Comparison of ENCODE assay signal across 32 cellular contexts in the genomic region with DNA sequence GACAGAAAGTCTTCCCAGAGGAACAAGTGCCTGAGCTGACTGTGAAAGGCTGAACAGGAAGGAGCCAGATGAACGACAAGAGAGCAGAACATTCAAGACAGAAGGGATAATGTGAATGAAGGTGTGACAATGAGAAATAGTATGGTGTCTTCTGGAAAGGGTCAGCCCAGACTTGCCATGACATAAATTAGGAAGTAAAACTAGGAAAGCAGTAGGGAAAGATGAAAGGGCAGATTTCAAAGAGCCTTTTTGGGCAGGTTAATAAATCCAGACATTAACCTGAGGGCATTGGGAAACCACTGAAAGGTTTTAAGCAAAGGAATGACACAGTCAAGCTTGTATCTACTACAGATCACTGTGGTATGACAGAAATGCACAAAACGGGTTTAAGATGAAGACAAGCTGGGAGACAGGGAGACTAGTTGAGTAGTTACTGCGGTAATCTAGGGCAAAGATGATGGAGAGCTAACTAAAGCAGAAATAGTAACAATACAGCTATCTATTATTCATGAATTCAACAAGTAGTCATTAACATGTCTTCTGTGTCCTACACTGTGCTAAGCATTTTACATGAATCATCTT.
DNase-seq lines count a peak whose midpoint lies in the region; ATAC-seq, FAIRE-seq and TF ChIP-seq lines count a peak whose summit lies in the region.
"Had no signal": no experiment of that assay in that cellular context is flagged by ENCODE, and none has a peak within 500 bp of the region (broad histone marks: within the 10 kb centered on the region; RNA-seq: fewer than 3 reads in every experiment).

No MANE protein-coding gene starts in this region.

- no peaks in the 10 kb centered on the region for H3K36me3 ChIP-seq in mammary epithelial cell (ENCODE audit: insufficient read depth, low read length)
- H3K36me3 ChIP-seq in breast epithelium = no peaks in the 10 kb centered on the region
- no peaks in the 10 kb centered on the region for H3K36me3 ChIP-seq in adipocyte (ENCODE audit: control insufficient read depth, insufficient read depth, low read length, severe bottlenecking)
- H3K36me3 ChIP-seq in smooth muscle cell (ENCODE audit: low read depth) = no peaks in the 10 kb centered on the region
- H3K36me3 ChIP-seq: heart left ventricle, left ventricle myocardium inferior, stomach, thyroid gland, WERI-Rb-1 had no signal

- no peak for TF ChIP-seq CTCF in mammary epithelial cell (conservative IDR thresholded peaks at IDR 0.05 in 1 of 2, IDR thresholded peaks at IDR 0.05 in 1 of 2; ENCODE audit: extremely low read depth in 1 of 2, insufficient read depth in 1 of 2, low read depth in 1 of 2, low read length in 2 of 2)
- TF ChIP-seq CTCF in breast epithelium (IDR thresholded peaks at IDR 0.05) = no peak
- TF ChIP-seq CTCF in smooth muscle cell (IDR thresholded peaks at IDR 0.05; ENCODE audit: borderline replicate concordance, insufficient read depth, poor library complexity, severe bottlenecking) = no peak

- no peaks in the 10 kb centered on the region for H3K27me3 Mint-ChIP-seq in activated CD4-positive, alpha-beta T cell treated with anti-CD3 and anti-CD28 coated beads, Interleukin-2, amount 10 ng/mL, durations not matched to agents 7 days and 5 days
- H3K27me3 Mint-ChIP-seq: activated CD4-positive, alpha-beta T cell treated with anti-CD3 and anti-CD28 coated beads, Interleukin-2, amount 10 ng/mL, durations not matched to agents 24 days and 14 days; B cell had no signal

- H3K4me2 ChIP-seq in mammary epithelial cell (ENCODE audit: insufficient read depth, low read depth, low read length) (no peak overlapping the region), smooth muscle cell (no peak overlapping the region)
- H3K4me2 ChIP-seq: KMS-11 had no signal

- POLR2A ChIA-PET in activated CD4-positive, alpha-beta T cell treated with anti-CD3 and anti-CD28 coated beads, Interleukin-2, amount 10 ng/mL, durations not matched to agents 7 days and 5 days (lab: Charles Lee) = no interaction called here

- no peaks in the 10 kb centered on the region for H3F3A ChIP-seq in smooth muscle cell (ENCODE audit: low read depth)

- no peaks in the 10 kb centered on the region for H3K9me3 ChIP-seq in mammary epithelial cell (replicated peaks; ENCODE audit: insufficient read depth, low read length)
- H3K9me3 ChIP-seq in breast epithelium = no peaks in the 10 kb centered on the region
- no peaks in the 10 kb centered on the region for H3K9me3 ChIP-seq in adipocyte (ENCODE audit: control insufficient read depth, low read length)
- no peaks in the 10 kb centered on the region for H3K9me3 ChIP-seq in smooth muscle cell (replicated peaks; ENCODE audit: low read depth)
- H3K9me3 ChIP-seq: body of pancreas, heart left ventricle, left ventricle myocardium inferior, stomach, thyroid gland had no signal

- FAIRE-seq in GM19239 (lab: Jason Lieb, UNC) = no peak
- FAIRE-seq: small intestine had no signal

- dilution Hi-C loops in mammary epithelial cell (cut with HindIII; ENCODE audit: low sequenced_read_pairs) = loop anchor here (5.0 kb wide), 2 partner anchors 52 to 68 kb away; no protein-coding TSS in a partner anchor

- no peak overlapping the region for H3K4me3 Mint-ChIP-seq in activated CD4-positive, alpha-beta T cell treated with anti-CD3 and anti-CD28 coated beads, Interleukin-2, amount 10 ng/mL, durations not matched to agents 7 days and 5 days
- H3K4me3 Mint-ChIP-seq: activated CD4-positive, alpha-beta T cell treated with anti-CD3 and anti-CD28 coated beads, Interleukin-2, amount 10 ng/mL, durations not matched to agents 24 days and 14 days; activated T-cell treated with anti-CD3 and anti-CD28 coated beads, Interleukin-2, amount 50 U/mL, for 24 hours; B cell; CD8-positive, alpha-beta T cell; natural killer cell had no signal

- H3K36me3 Mint-ChIP-seq in activated CD4-positive, alpha-beta T cell treated with anti-CD3 and anti-CD28 coated beads, Interleukin-2, amount 10 ng/mL, durations not matched to agents 7 days and 5 days (ENCODE audit: low read depth) = no peaks in the 10 kb centered on the region
- H3K36me3 Mint-ChIP-seq: CD8-positive, alpha-beta T cell; natural killer cell had no signal

- H3K9ac ChIP-seq in mammary epithelial cell (ENCODE audit: insufficient read depth, low read length) (no peak overlapping the region), adipocyte (ENCODE audit: low read length) (no peak overlapping the region), smooth muscle cell (ENCODE audit: low read depth) (no peak overlapping the region)
- H3K9ac ChIP-seq: KMS-11 had no signal

- intact Hi-C loops in mammary epithelial cell (cut with micrococcal nuclease) = no loop called here
- intact Hi-C loops in breast epithelium (cut with DNase I; ENCODE audit: low total_unique reads) = no loop called here
- intact Hi-C loops in Right ventricle myocardium inferior (cut with DNase I) = no loop called here

- H3K4me3 ChIP-seq in mammary epithelial cell (replicated peaks in 1 of 3; ENCODE audit: insufficient read depth in 1 of 3, low read depth in 2 of 3, low read length in 3 of 3) (no peak overlapping the region), breast epithelium (no peak overlapping the region), adipocyte (ENCODE audit: low read length) (no peak overlapping the region), smooth muscle cell (no peak overlapping the region)
- H3K4me3 ChIP-seq: body of pancreas, heart left ventricle, left ventricle myocardium inferior, stomach, thyroid gland had no signal

- peak; percentile 63 for DNase-seq in mammary epithelial cell
- DNase-seq in breast epithelium (ENCODE audit: low spot score in 2 of 2) = no peak
- DNase-seq in adipocyte (ENCODE audit: low read depth) = peak; percentile 23
- DNase-seq in islet precursor cell = peak; percentile 86
- no peak for DNase-seq in smooth muscle cell (lab: John Stamatoyannopoulos, UW; ENCODE audit: unreplicated experiment)
- no peak for DNase-seq in GM19239 (ENCODE audit: insufficient read length, low spot score)
- no peak for DNase-seq in Right ventricle myocardium inferior (ENCODE audit: missing footprints)
- no peak for DNase-seq in activated CD4-positive, alpha-beta T cell treated with anti-CD3 and anti-CD28 coated beads, Interleukin-2, amount 10 ng/mL, durations not matched to agents 7 days and 5 days
- DNase-seq: 8988T; activated CD4-positive, alpha-beta T cell treated with anti-CD3 and anti-CD28 coated beads, Interleukin-2, amount 10 ng/mL, durations not matched to agents 24 days and 14 days; activated gamma-delta T cell; activated T-cell treated with anti-CD3 and anti-CD28 coated beads, Interleukin-2, amount 50 U/mL, for 24 hours; body of pancreas; CD8-positive, alpha-beta T cell; DMS 273 treated with DMSO at 0.1 percent for 48 hours; HCEC 1CT; heart left ventricle; left ventricle myocardium inferior; natural killer cell; NCI-H1436 treated with DMSO at 0.1 percent for 48 hours; NCI-H2107; NCI-H446 treated with DMSO at 0.1 percent for 48 hours; retina; Right ventricle myocardium superior; small intestine; stimulated activated CD4-positive, alpha-beta T cell treated with anti-CD3 and anti-CD28 coated beads, Interleukin-2, amount 100 ng/mL, for 24 hours; stomach; T-helper 9 cell; thyroid gland; WERI-Rb-1 had no signal

- BruUV-seq in mammary epithelial cell (replicated peaks; lab: Mats Ljungman, UMichigan) = TSS peak; percentile 85

- H3K79me2 ChIP-seq in mammary epithelial cell (ENCODE audit: insufficient read depth, low read length) (no peaks in the 10 kb centered on the region), smooth muscle cell (ENCODE audit: low read depth) (no peaks in the 10 kb centered on the region)

- no peak for TF ChIP-seq POLR2A in breast epithelium (IDR thresholded peaks at IDR 0.05)

- no peak for ATAC-seq in Right ventricle myocardium inferior
- ATAC-seq: body of pancreas; CD8-positive, alpha-beta T cell; heart left ventricle; natural killer cell had no signal

- H4K20me1 ChIP-seq in mammary epithelial cell (ENCODE audit: insufficient read depth, low read length) (no peaks in the 10 kb centered on the region), smooth muscle cell (ENCODE audit: low read depth) (no peaks in the 10 kb centered on the region)

- no peaks in the 10 kb centered on the region for H3K9me3 Mint-ChIP-seq in activated CD4-positive, alpha-beta T cell treated with anti-CD3 and anti-CD28 coated beads, Interleukin-2, amount 10 ng/mL, durations not matched to agents 7 days and 5 days
- H3K9me3 Mint-ChIP-seq: activated CD4-positive, alpha-beta T cell treated with anti-CD3 and anti-CD28 coated beads, Interleukin-2, amount 10 ng/mL, durations not matched to agents 24 days and 14 days had no signal

- H3K27me3 ChIP-seq in mammary epithelial cell (ENCODE audit: insufficient read depth, low read length) = no peaks in the 10 kb centered on the region
- no peaks in the 10 kb centered on the region for H3K27me3 ChIP-seq in breast epithelium
- no peaks in the 10 kb centered on the region for H3K27me3 ChIP-seq in adipocyte (replicated peaks; ENCODE audit: control insufficient read depth, insufficient read depth, low read length)
- no peaks in the 10 kb centered on the region for H3K27me3 ChIP-seq in smooth muscle cell (ENCODE audit: low read depth)
- H3K27me3 ChIP-seq: body of pancreas, heart left ventricle, stomach, thyroid gland had no signal

- CTCF ChIA-PET in mammary epithelial cell (lab: Charles Lee; ENCODE audit: low non-redundant PET) = no interaction called here
- CTCF ChIA-PET in activated CD4-positive, alpha-beta T cell treated with anti-CD3 and anti-CD28 coated beads, Interleukin-2, amount 10 ng/mL, durations not matched to agents 7 days and 5 days (lab: Charles Lee) = no interaction called here

- H3K4me1 Mint-ChIP-seq in activated CD4-positive, alpha-beta T cell treated with anti-CD3 and anti-CD28 coated beads, Interleukin-2, amount 10 ng/mL, durations not matched to agents 7 days and 5 days = no peaks in the 10 kb centered on the region
- H3K4me1 Mint-ChIP-seq: activated CD4-positive, alpha-beta T cell treated with anti-CD3 and anti-CD28 coated beads, Interleukin-2, amount 10 ng/mL, durations not matched to agents 24 days and 14 days; B cell; natural killer cell had no signal

- H3K4me1 ChIP-seq in mammary epithelial cell (ENCODE audit: insufficient read depth, low read length) (peaks cover 15% of the 10 kb centered on the region), breast epithelium (no peaks in the 10 kb centered on the region), adipocyte (ENCODE audit: control insufficient read depth, insufficient read depth, low read length) (peaks cover 6% of the 10 kb centered on the region), smooth muscle cell (ENCODE audit: low read depth) (no peaks in the 10 kb centered on the region)
- H3K4me1 ChIP-seq: body of pancreas, heart left ventricle, left ventricle myocardium inferior, stomach, thyroid gland had no signal

- H2AFZ ChIP-seq in mammary epithelial cell (ENCODE audit: low read depth, low read length) (peak overlapping the region; percentile 63), smooth muscle cell (ENCODE audit: low read depth) (no peak overlapping the region)

- in situ Hi-C loops in mammary epithelial cell (cut with MboI; ENCODE audit: low sequenced_read_pairs in 2 of 2) = loop anchor here in 1 of 2 donors (25.0 kb wide), 2 partner anchors 123 to 302 kb away; no protein-coding TSS in a partner anchor

- H3K27ac ChIP-seq in mammary epithelial cell (ENCODE audit: insufficient read depth, low read depth, low read length) (peak overlapping the region; percentile 16), breast epithelium (no peak overlapping the region), smooth muscle cell (ENCODE audit: low read depth) (peak overlapping the region; percentile 68)
- H3K27ac ChIP-seq: body of pancreas, heart left ventricle, KMS-11, left ventricle myocardium inferior, stomach, thyroid gland, WERI-Rb-1 had no signal

- no peak overlapping the region for H3K27ac Mint-ChIP-seq in activated CD4-positive, alpha-beta T cell treated with anti-CD3 and anti-CD28 coated beads, Interleukin-2, amount 10 ng/mL, durations not matched to agents 7 days and 5 days
- H3K27ac Mint-ChIP-seq: activated CD4-positive, alpha-beta T cell treated with anti-CD3 and anti-CD28 coated beads, Interleukin-2, amount 10 ng/mL, durations not matched to agents 24 days and 14 days; activated T-cell treated with anti-CD3 and anti-CD28 coated beads, Interleukin-2, amount 50 U/mL, for 24 hours; B cell; CD8-positive, alpha-beta T cell; natural killer cell had no signal

- 16% methylated on average over 3 of the region's 3 CpGs for WGBS in mammary epithelial cell (ENCODE audit: low coverage, missing lambda C conversion rate)
- 39% methylated on average over 3 of the region's 3 CpGs for WGBS in smooth muscle cell (ENCODE audit: low lambda C conversion rate)

Comparison
In these comparisons a context has a peak if more than half of its experiments do, and no peak if none do; other contexts are left out.
1. DNase-seq: peak in mammary epithelial cell (single experiment), adipocyte (single experiment) and islet precursor cell (single experiment); none in breast epithelium (0 of 2), smooth muscle cell (single experiment), GM19239 (single experiment), Right ventricle myocardium inferior (single experiment) and activated CD4-positive, alpha-beta T cell treated with anti-CD3 and anti-CD28 coated beads, Interleukin-2, amount 10 ng/mL, durations not matched to agents 7 days and 5 days (single experiment).
2. H3K27ac ChIP-seq: peak in mammary epithelial cell (single experiment) and smooth muscle cell (single experiment); none in breast epithelium (0 of 2).